Comparison of ENCODE assay signal across 2 cellular contexts in the genomic region with DNA sequence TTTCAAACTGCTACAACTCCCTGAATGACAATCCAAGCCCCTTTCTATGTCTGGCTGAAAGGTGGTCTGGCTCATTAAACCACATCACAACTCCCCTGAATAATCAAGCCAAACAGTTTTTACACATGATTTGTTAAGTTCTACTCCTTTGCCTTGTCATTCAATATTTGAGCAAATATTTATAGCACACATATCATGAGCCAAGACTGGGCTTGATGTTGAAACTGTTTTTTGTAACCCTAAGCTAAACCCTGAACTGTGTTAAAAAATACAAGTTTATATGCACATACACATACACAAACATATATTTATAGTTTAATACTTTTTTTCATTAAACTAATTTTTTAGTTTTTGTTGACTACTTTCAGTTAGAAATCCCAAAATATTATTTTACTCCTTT.
TF ChIP-seq lines count a peak whose summit lies in the region.

No MANE protein-coding gene starts in this region.

TF ChIP-seq in IMR-90, 13 proteins besides CTCF, POLR2A, EP300 and RAD21 (continued from another document):
- TF ChIP-seq, protein P1, sequence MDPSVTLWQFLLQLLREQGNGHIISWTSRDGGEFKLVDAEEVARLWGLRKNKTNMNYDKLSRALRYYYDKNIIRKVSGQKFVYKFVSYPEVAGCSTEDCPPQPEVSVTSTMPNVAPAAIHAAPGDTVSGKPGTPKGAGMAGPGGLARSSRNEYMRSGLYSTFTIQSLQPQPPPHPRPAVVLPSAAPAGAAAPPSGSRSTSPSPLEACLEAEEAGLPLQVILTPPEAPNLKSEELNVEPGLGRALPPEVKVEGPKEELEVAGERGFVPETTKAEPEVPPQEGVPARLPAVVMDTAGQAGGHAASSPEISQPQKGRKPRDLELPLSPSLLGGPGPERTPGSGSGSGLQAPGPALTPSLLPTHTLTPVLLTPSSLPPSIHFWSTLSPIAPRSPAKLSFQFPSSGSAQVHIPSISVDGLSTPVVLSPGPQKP (IDR thresholded peaks at IDR 0.05; ENCODE audit: borderline replicate concordance, low read depth, low read length), result no peak

TF ChIP-seq in SK-N-SH treated with all-trans-retinoic acid at 6 μM for 48 hours, 23 proteins besides CTCF, POLR2A, EP300 and RAD21 (continued from another document):
- TF ChIP-seq, protein P2, sequence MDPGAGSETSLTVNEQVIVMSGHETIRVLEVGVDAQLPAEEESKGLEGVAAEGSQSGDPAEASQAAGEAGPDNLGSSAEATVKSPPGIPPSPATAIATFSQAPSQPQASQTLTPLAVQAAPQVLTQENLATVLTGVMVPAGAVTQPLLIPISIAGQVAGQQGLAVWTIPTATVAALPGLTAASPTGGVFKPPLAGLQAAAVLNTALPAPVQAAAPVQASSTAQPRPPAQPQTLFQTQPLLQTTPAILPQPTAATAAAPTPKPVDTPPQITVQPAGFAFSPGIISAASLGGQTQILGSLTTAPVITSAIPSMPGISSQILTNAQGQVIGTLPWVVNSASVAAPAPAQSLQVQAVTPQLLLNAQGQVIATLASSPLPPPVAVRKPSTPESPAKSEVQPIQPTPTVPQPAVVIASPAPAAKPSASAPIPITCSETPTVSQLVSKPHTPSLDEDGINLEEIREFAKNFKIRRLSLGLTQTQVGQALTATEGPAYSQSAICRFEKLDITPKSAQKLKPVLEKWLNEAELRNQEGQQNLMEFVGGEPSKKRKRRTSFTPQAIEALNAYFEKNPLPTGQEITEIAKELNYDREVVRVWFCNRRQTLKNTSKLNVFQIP (CRISPR knock-in tag; IDR thresholded peaks at IDR 0.05; ENCODE audit: borderline replicate concordance, low read depth), result no peak
- TF ChIP-seq CSDC2 (CRISPR knock-in tag; IDR thresholded peaks at IDR 0.05) (no peak), ZNF70 (CRISPR knock-in tag; IDR thresholded peaks at IDR 0.05) (no peak), RARB (CRISPR knock-in tag; IDR thresholded peaks at IDR 0.05) (no peak), SNAI2 (CRISPR knock-in tag; IDR thresholded peaks at IDR 0.05) (no peak), TCF4 (CRISPR knock-in tag; IDR thresholded peaks at IDR 0.05; ENCODE audit: borderline replicate concordance) (no peak), ZNF8 (CRISPR knock-in tag; IDR thresholded peaks at IDR 0.05) (no peak), GLIS3 (CRISPR knock-in tag; IDR thresholded peaks at IDR 0.05) (no peak), ZFP3 (CRISPR knock-in tag; IDR thresholded peaks at IDR 0.05) (no peak), BACH2 (CRISPR knock-in tag; IDR thresholded peaks at IDR 0.05; ENCODE audit: borderline replicate concordance) (no peak)
- TF ChIP-seq, protein P3, sequence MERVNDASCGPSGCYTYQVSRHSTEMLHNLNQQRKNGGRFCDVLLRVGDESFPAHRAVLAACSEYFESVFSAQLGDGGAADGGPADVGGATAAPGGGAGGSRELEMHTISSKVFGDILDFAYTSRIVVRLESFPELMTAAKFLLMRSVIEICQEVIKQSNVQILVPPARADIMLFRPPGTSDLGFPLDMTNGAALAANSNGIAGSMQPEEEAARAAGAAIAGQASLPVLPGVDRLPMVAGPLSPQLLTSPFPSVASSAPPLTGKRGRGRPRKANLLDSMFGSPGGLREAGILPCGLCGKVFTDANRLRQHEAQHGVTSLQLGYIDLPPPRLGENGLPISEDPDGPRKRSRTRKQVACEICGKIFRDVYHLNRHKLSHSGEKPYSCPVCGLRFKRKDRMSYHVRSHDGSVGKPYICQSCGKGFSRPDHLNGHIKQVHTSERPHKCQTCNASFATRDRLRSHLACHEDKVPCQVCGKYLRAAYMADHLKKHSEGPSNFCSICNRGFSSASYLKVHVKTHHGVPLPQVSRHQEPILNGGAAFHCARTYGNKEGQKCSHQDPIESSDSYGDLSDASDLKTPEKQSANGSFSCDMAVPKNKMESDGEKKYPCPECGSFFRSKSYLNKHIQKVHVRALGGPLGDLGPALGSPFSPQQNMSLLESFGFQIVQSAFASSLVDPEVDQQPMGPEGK (CRISPR knock-in tag; IDR thresholded peaks at IDR 0.05; ENCODE audit: borderline replicate concordance), result no peak
TF ChIP-seq in SK-N-SH treated with all-trans-retinoic acid at 6 μM for 48 hours: peak in this region for 0.
